In the genomic region with DNA sequence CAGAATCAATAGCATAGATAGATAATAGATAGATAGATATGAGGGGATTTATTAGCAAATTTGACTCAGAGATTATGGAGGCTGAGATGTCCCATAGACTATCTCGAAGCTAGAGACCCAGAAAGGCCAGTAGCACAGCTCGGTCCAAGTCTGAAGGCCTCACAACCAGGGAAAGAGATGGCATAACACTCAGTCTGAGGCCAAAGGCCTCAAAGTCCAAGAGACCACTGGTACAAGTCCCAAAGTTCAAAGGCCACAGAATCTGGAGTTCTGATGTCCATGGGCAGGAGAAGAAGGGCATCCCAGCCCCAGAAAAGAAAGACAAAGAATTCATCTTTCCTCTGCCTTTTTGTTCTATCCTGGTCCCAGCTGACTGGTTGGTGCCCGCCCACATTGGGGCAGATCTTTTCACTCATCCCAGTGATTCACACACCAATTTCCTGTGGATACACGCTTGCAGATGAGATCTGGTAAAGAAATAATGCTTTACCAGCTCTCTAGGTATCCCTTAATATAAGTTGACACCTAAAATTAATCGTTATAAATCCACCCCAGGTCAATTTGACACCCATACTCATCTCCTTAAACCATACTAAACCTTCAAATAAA, we compare ENCODE assay signal across 38 cellular contexts.
"Had no signal": no experiment of that assay in that cellular context is flagged by ENCODE, and none has a peak within 500 bp of the region (broad histone marks: within the 10 kb centered on the region; RNA-seq: fewer than 3 reads in every experiment).

No MANE protein-coding gene starts in this region.

- H3K27ac ChIP-seq: brain microvascular endothelial cell, cardiac muscle cell, KMS-11, Peyer's patch, WERI-Rb-1 had no signal

- H3K4me3 ChIP-seq: cardiac muscle cell, Peyer's patch had no signal

- DNase-seq: activated CD4-positive, alpha-beta memory T cell treated with anti-CD3 and anti-CD28 coated beads, Interleukin-2, amount 10 ng/mL, durations not matched to agents 7 days and 5 days; activated CD4-positive, alpha-beta T cell treated with anti-CD3 and anti-CD28 coated beads for 1 hour; activated CD4-positive, alpha-beta T cell treated with anti-CD3 and anti-CD28 coated beads for 48 hours; activated CD4-positive, CD25-positive, alpha-beta regulatory T cell; activated CD8-positive, alpha-beta memory T cell treated with anti-CD3 and anti-CD28 coated beads for 24 hours; activated CD8-positive, alpha-beta memory T cell treated with anti-CD3 and anti-CD28 coated beads, Interleukin-2, amount 10 ng/mL, durations not matched to agents 7 days and 5 days; activated CD8-positive, alpha-beta memory T cell treated with anti-CD3 and anti-CD28 coated beads, Interleukin-2, amount 50 U/mL, for 48 hours; activated effector memory CD4-positive, alpha-beta T cell treated with anti-CD3 and anti-CD28 coated beads, Interleukin-2, amount 50 U/mL, for 16 hours; activated naive CD4-positive, alpha-beta T cell; activated naive CD4-positive, alpha-beta T cell treated with anti-CD3 and anti-CD28 coated beads, Interleukin-2, amount 50 U/mL, for 16 hours; activated naive CD8-positive, alpha-beta T cell treated with anti-CD3 and anti-CD28 coated beads for 36 hours; activated T-cell treated with anti-CD3 and anti-CD28 coated beads, Interleukin-2, amount 50 U/mL, for 48 hours; amniotic stem cell; aorta; brain microvascular endothelial cell; NCI-H1105; NCI-H1436; NCI-H1694 treated with DMSO at 0.1 percent for 48 hours; NCI-H2029; NCI-H2171; NCI-H510A; NCI-H526; NCI-H748 treated with DMSO at 0.1 percent for 48 hours; NK-92 treated with Interleukin-12 subunit alpha and Interleukin-12 subunit beta, amount 100 ng/mL, for 24 hours; PC-3; Peyer's patch; RPMI8226; SIG-M5; T-helper 1 cell; T-helper 2 cell; T-helper 9 cell; WERI-Rb-1 had no signal

- H3K36me3 ChIP-seq: brain microvascular endothelial cell, cardiac muscle cell, Peyer's patch, WERI-Rb-1 had no signal

- H3K36me3 Mint-ChIP-seq: activated CD8-positive, alpha-beta memory T cell treated with anti-CD3 and anti-CD28 coated beads, Interleukin-2, amount 10 ng/mL, durations not matched to agents 7 days and 5 days; activated naive CD8-positive, alpha-beta T cell treated with anti-CD3 and anti-CD28 coated beads for 36 hours had no signal

- ATAC-seq: activated CD8-positive, alpha-beta memory T cell treated with anti-CD3 and anti-CD28 coated beads, Interleukin-2, amount 10 ng/mL, durations not matched to agents 7 days and 5 days; activated T-helper 17 cell treated with anti-CD3 and anti-CD28 coated beads, Interleukin-2, amount 50 U/mL, for 72 hours; PC-3; Right ventricle myocardium inferior; SK-N-SH treated with all-trans-retinoic acid at 6 μM for 48 hours had no signal

- H3K27me3 Mint-ChIP-seq: activated CD4-positive, alpha-beta memory T cell treated with anti-CD3 and anti-CD28 coated beads, Interleukin-2, amount 10 ng/mL, durations not matched to agents 7 days and 5 days; activated CD8-positive, alpha-beta memory T cell treated with anti-CD3 and anti-CD28 coated beads, Interleukin-2, amount 10 ng/mL, durations not matched to agents 7 days and 5 days; activated naive CD8-positive, alpha-beta T cell treated with anti-CD3 and anti-CD28 coated beads for 36 hours had no signal

- H3K4me1 Mint-ChIP-seq: activated CD4-positive, alpha-beta memory T cell treated with anti-CD3 and anti-CD28 coated beads, Interleukin-2, amount 10 ng/mL, durations not matched to agents 7 days and 5 days; activated CD8-positive, alpha-beta memory T cell treated with anti-CD3 and anti-CD28 coated beads, Interleukin-2, amount 10 ng/mL, durations not matched to agents 7 days and 5 days; activated naive CD8-positive, alpha-beta T cell treated with anti-CD3 and anti-CD28 coated beads for 36 hours; activated T-helper 17 cell treated with anti-CD3 and anti-CD28 coated beads, Interleukin-2, amount 50 U/mL, for 72 hours; central memory CD8-positive, alpha-beta T cell had no signal

- H3K9me3 Mint-ChIP-seq: activated CD4-positive, alpha-beta memory T cell treated with anti-CD3 and anti-CD28 coated beads, Interleukin-2, amount 10 ng/mL, durations not matched to agents 7 days and 5 days; activated naive CD8-positive, alpha-beta T cell treated with anti-CD3 and anti-CD28 coated beads for 36 hours had no signal

- H3K27ac Mint-ChIP-seq: activated CD4-positive, alpha-beta memory T cell treated with anti-CD3 and anti-CD28 coated beads, Interleukin-2, amount 10 ng/mL, durations not matched to agents 7 days and 5 days; activated CD8-positive, alpha-beta memory T cell treated with anti-CD3 and anti-CD28 coated beads, Interleukin-2, amount 10 ng/mL, durations not matched to agents 7 days and 5 days; activated naive CD8-positive, alpha-beta T cell treated with anti-CD3 and anti-CD28 coated beads for 36 hours; activated T-helper 17 cell treated with anti-CD3 and anti-CD28 coated beads, Interleukin-2, amount 50 U/mL, for 72 hours had no signal

- H3K4me3 Mint-ChIP-seq: activated CD4-positive, alpha-beta memory T cell treated with anti-CD3 and anti-CD28 coated beads, Interleukin-2, amount 10 ng/mL, durations not matched to agents 7 days and 5 days; activated CD8-positive, alpha-beta memory T cell treated with anti-CD3 and anti-CD28 coated beads, Interleukin-2, amount 10 ng/mL, durations not matched to agents 7 days and 5 days; activated naive CD8-positive, alpha-beta T cell treated with anti-CD3 and anti-CD28 coated beads for 36 hours; activated T-helper 17 cell treated with anti-CD3 and anti-CD28 coated beads, Interleukin-2, amount 50 U/mL, for 72 hours; central memory CD8-positive, alpha-beta T cell had no signal

- H3K4me1 ChIP-seq: Peyer's patch had no signal

- H3K27me3 ChIP-seq: brain microvascular endothelial cell, cardiac muscle cell, Peyer's patch had no signal
